Comparison of ENCODE assay signal across 8 cellular contexts in the genomic region with DNA sequence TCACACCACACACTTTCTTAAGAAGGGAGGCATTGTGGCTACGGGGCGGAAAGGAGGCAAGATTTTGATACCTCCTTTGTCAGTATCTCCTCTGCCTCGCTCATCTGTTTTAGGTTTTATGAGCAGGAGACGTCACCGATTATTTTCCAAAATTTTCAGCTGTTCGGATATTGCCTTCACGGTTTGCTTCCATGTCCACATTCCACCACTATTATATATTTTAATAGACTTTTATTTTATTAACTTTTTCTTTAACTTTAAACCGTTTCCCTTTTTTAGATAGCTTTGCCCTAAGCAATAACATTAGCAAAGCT. TPM values are rescaled to one million over a fixed set of nuclear protein-coding genes. Genes with fewer than 3 reads are reported as not detected.
DNase-seq lines count a peak whose midpoint lies in the region; ATAC-seq and TF ChIP-seq lines count a peak whose summit lies in the region.

No MANE protein-coding gene starts in this region.

- DNase-seq in CD14-positive monocyte (ENCODE audit: low spot score) (no peak), NT2/D1 (ENCODE audit: low read depth, low spot score) (no peak), neural crest cell (ENCODE audit: low read depth, low spot score) (no peak), T-helper 9 cell (no peak), DMS114 treated with DMSO at 0.1 percent for 48 hours (lab: John Stamatoyannopoulos, UW; ENCODE audit: unreplicated experiment) (no peak), NCI-H526 treated with DMSO at 0.1 percent for 48 hours (lab: John Stamatoyannopoulos, UW) (no peak)
- no peak for DNase-seq in effector memory CD8-positive, alpha-beta T cell

- ATAC-seq in effector memory CD8-positive, alpha-beta T cell (replicated peaks) = no peak
- ATAC-seq in HG03175 (IDR thresholded peaks at IDR 0.05; ENCODE audit: unreplicated experiment) = no peak

- H3K27me3 ChIP-seq in NT2/D1 (ENCODE audit: insufficient read depth, insufficient read length) = peaks cover 3% of the 10 kb centered on the region

- no peak for TF ChIP-seq CTCF in CD14-positive monocyte (IDR thresholded peaks at IDR 0.05)
- no peak for TF ChIP-seq CTCF in neural crest cell (conservative IDR thresholded peaks at IDR 0.05)

- peak overlapping the region; percentile 91 for H3K9ac ChIP-seq in NT2/D1 (ENCODE audit: insufficient read length, low read depth)

- peak overlapping the region; percentile 70 for H3K4me3 ChIP-seq in NT2/D1 (ENCODE audit: insufficient read length, low read depth)

- H3K9me3 Mint-ChIP-seq in CD14-positive monocyte = peaks cover 0 to 2% (median 0%) of the 10 kb centered on the region in 7 donors
- H3K9me3 Mint-ChIP-seq in effector memory CD8-positive, alpha-beta T cell = no peaks in the 10 kb centered on the region
- no peaks in the 10 kb centered on the region for H3K9me3 Mint-ChIP-seq in neural crest cell

- H3K4me1 Mint-ChIP-seq in CD14-positive monocyte (peaks cover 27% of the 10 kb centered on the region), neural crest cell (peaks cover 34% of the 10 kb centered on the region)
- peaks cover 4 to 7% of the 10 kb centered on the region in 2 donors for H3K4me1 Mint-ChIP-seq in effector memory CD8-positive, alpha-beta T cell (ENCODE audit: low read depth in 2 of 2)

- no peaks in the 10 kb centered on the region for H3K9me3 ChIP-seq in NT2/D1 (ENCODE audit: insufficient read depth, low read length)

- H3K27ac Mint-ChIP-seq in CD14-positive monocyte = peak overlapping the region in 2 of 7 donors; percentile 66 to 81
- H3K27ac Mint-ChIP-seq in effector memory CD8-positive, alpha-beta T cell = peak overlapping the region in 1 of 2 donors; percentile 17
- H3K27ac Mint-ChIP-seq in neural crest cell (ENCODE audit: unreplicated experiment) = peak overlapping the region; percentile 99

- H3K36me3 ChIP-seq in NT2/D1 (ENCODE audit: insufficient read depth, insufficient read length, low read length) = no peaks in the 10 kb centered on the region

- peaks cover 8% of the 10 kb centered on the region for H3K4me1 ChIP-seq in NT2/D1 (ENCODE audit: insufficient read depth, insufficient read length)

- intact Hi-C loops in CD14-positive monocyte (cut with micrococcal nuclease) = no loop called here

- H3K4me3 Mint-ChIP-seq in CD14-positive monocyte (peak overlapping the region; percentile 84 to 94), neural crest cell (peak overlapping the region; percentile 95)
- H3K4me3 Mint-ChIP-seq in effector memory CD8-positive, alpha-beta T cell = peak overlapping the region; percentile 79 to 80

- H3K36me3 Mint-ChIP-seq in CD14-positive monocyte (peaks cover 0 to 5% of the 10 kb centered on the region in 2 donors), neural crest cell (ENCODE audit: low read depth) (no peaks in the 10 kb centered on the region)
- H3K36me3 Mint-ChIP-seq in effector memory CD8-positive, alpha-beta T cell (ENCODE audit: insufficient read depth) = peaks cover 11% of the 10 kb centered on the region

- peaks cover 2 to 4% (median 2%) of the 10 kb centered on the region in 3 donors for H3K27me3 Mint-ChIP-seq in CD14-positive monocyte (ENCODE audit: low read depth in 3 of 3)
- peaks cover 0 to 7% of the 10 kb centered on the region in 2 donors for H3K27me3 Mint-ChIP-seq in effector memory CD8-positive, alpha-beta T cell
- H3K27me3 Mint-ChIP-seq in neural crest cell (ENCODE audit: low read depth) = peaks cover 11% of the 10 kb centered on the region

RNA-seq across cellular contexts. Expression of gene CREB3L1, which starts 33.7 kb away (rescaled TPM):
- polyA plus RNA-seq in CD14-positive monocyte = not detected
- total RNA-seq in neural crest cell = 0.71 and 0.75 TPM in 2 replicates
